1 cellular context compared by ENCODE assay signal in genomic region chr1:9160079-9160717, GRCh38.
TF ChIP-seq lines count a peak whose summit lies in the region.

No MANE protein-coding gene starts in this region.

TF ChIP-seq in K562, 482 proteins besides CTCF, POLR2A, EP300 and RAD21 (continued from another document):
- TF ChIP-seq NFYB (IDR thresholded peaks at IDR 0.05; ENCODE audit: extremely low read depth, insufficient read length) (peak; percentile 26), SAFB2 (IDR thresholded peaks at IDR 0.05; ENCODE audit: borderline replicate concordance, low read depth, low read length, severe bottlenecking) (no peak), YBX1 (IDR thresholded peaks at IDR 0.05) (no peak), ZNF766 (CRISPR knock-in tag; conservative IDR thresholded peaks at IDR 0.05) (no peak)
